22 cellular contexts compared by ENCODE assay signal in genomic region chr5:152644316-152644715, GRCh38.
"Had no signal": no experiment of that assay in that cellular context is flagged by ENCODE, and none has a peak within 500 bp of the region (broad histone marks: within the 10 kb centered on the region; RNA-seq: fewer than 3 reads in every experiment).

No MANE protein-coding gene starts in this region.

- DNase-seq: colonic mucosa; effector CD8-positive, alpha-beta T cell; endodermal cell; foreskin fibroblast; gastrocnemius medialis; head of caudate nucleus; left cardiac atrium; left ventricle myocardium superior; lower lobe of right lung; natural killer cell; pancreas; right lobe of liver; small intestine; stimulated activated CD4-positive, alpha-beta T cell treated with anti-CD3 and anti-CD28 coated beads, Interleukin-15, amount 100 ng/mL, for 24 hours; stimulated activated CD4-positive, alpha-beta T cell treated with anti-CD3 and anti-CD28 coated beads, Interleukin-2, amount 100 ng/mL, for 48 hours; stimulated activated naive CD4-positive, alpha-beta T cell; stimulated activated naive CD8-positive, alpha-beta T cell treated with anti-CD3 and anti-CD28 coated beads, Interleukin-15, amount 100 ng/mL, for 72 hours; transverse colon; upper lobe of right lung; uterus had no signal

- H3K4me1 Mint-ChIP-seq: natural killer cell; stimulated activated naive CD8-positive, alpha-beta T cell treated with anti-CD3 and anti-CD28 coated beads, Interleukin-15, amount 100 ng/mL, for 72 hours had no signal

- H3K4me3 Mint-ChIP-seq: dendritic cell treated with granulocyte-macrophage colony-stimulating factor and Interleukin-4, amounts not matched to agents 40 ng/mL and 50 ng/mL, for 4 days; endodermal cell; natural killer cell; stimulated activated naive CD8-positive, alpha-beta T cell treated with anti-CD3 and anti-CD28 coated beads, Interleukin-15, amount 100 ng/mL, for 72 hours had no signal

- H3K27me3 Mint-ChIP-seq: dendritic cell treated with granulocyte-macrophage colony-stimulating factor and Interleukin-4, amounts not matched to agents 40 ng/mL and 50 ng/mL, for 4 days; stimulated activated naive CD8-positive, alpha-beta T cell treated with anti-CD3 and anti-CD28 coated beads, Interleukin-15, amount 100 ng/mL, for 72 hours had no signal

- H3K9me3 Mint-ChIP-seq: dendritic cell treated with granulocyte-macrophage colony-stimulating factor and Interleukin-4, amounts not matched to agents 40 ng/mL and 50 ng/mL, for 4 days; endodermal cell had no signal

- ATAC-seq: esophagus mucosa; gastrocnemius medialis; left cardiac atrium; left ventricle myocardium superior; lower lobe of right lung; natural killer cell; pancreas; right lobe of liver; stimulated activated naive CD8-positive, alpha-beta T cell treated with anti-CD3 and anti-CD28 coated beads, Interleukin-15, amount 100 ng/mL, for 72 hours; upper lobe of right lung had no signal

- H3K36me3 Mint-ChIP-seq: natural killer cell had no signal

- H3K27ac Mint-ChIP-seq: dendritic cell treated with granulocyte-macrophage colony-stimulating factor and Interleukin-4, amounts not matched to agents 40 ng/mL and 50 ng/mL, for 4 days; endodermal cell; natural killer cell; stimulated activated naive CD8-positive, alpha-beta T cell treated with anti-CD3 and anti-CD28 coated beads, Interleukin-15, amount 100 ng/mL, for 72 hours had no signal
